Comparison of ENCODE assay signal across 22 cellular contexts in genomic region chr11:2203440-2204259, GRCh38. TPM values are rescaled to one million over a fixed set of nuclear protein-coding genes. Genes with fewer than 3 reads are reported as not detected.
DNase-seq lines count a peak whose midpoint lies in the region; ATAC-seq and TF ChIP-seq lines count a peak whose summit lies in the region.
"Had no signal": no experiment of that assay in that cellular context is flagged by ENCODE, and none has a peak within 500 bp of the region (broad histone marks: within the 10 kb centered on the region; RNA-seq: fewer than 3 reads in every experiment).

No MANE protein-coding gene starts in this region.

- TF ChIP-seq CTCF in right atrium auricular region (IDR thresholded peaks at IDR 0.05) (no peak), body of pancreas (IDR thresholded peaks at IDR 0.05) (no peak), transverse colon (IDR thresholded peaks at IDR 0.05) (no peak)

- in situ Hi-C loops in transverse colon (cut with MboI; ENCODE audit: low pct_ligation_motif_present in 1 of 4, low pct_unique_long_range_greater_than_20kb in 1 of 4, low sequenced_read_pairs in 3 of 4): loop anchor here in 2 of 4 donors (5.0 to 10.0 kb wide), 4 partner anchors 61 to 221 kb away; no protein-coding TSS in a partner anchor

- no peaks in the 10 kb centered on the region for H3K27me3 ChIP-seq in right atrium auricular region
- H3K27me3 ChIP-seq in body of pancreas: no peaks in the 10 kb centered on the region
- no peaks in the 10 kb centered on the region for H3K27me3 ChIP-seq in transverse colon

- 87 to 93% methylated on average over 9 to 19 of the region's 23 CpGs for WGBS in body of pancreas, 2 donors
- WGBS in transverse colon (ENCODE audit: low coverage in 1 of 2), 2 donors: 48% methylated on average over 22 of the region's 23 CpGs; no CpG with 5 or more reads in 1 of the 2 donors

- intact Hi-C loops in cardiac septum (cut with DNase I) (no loop called here), body of pancreas (cut with DNase I) (no loop called here), transverse colon (cut with DNase I; ENCODE audit: low total_unique reads) (no loop called here)

- no peak for ATAC-seq in body of pancreas
- ATAC-seq: activated T-helper 17 cell treated with anti-CD3 and anti-CD28 coated beads, Interleukin-2, amount 50 U/mL, for 72 hours; Panc1 had no signal

- H3K4me1 ChIP-seq in right atrium auricular region (no peaks in the 10 kb centered on the region), body of pancreas (peaks cover 23% of the 10 kb centered on the region), transverse colon (peaks cover 0 to 23% (median 16%) of the 10 kb centered on the region in 4 donors)

- H3K4me3 ChIP-seq in right atrium auricular region: no peak overlapping the region
- H3K4me3 ChIP-seq in body of pancreas: no peak overlapping the region
- H3K4me3 ChIP-seq in transverse colon: no peak overlapping the region

- no peak for TF ChIP-seq POLR2A in body of pancreas (IDR thresholded peaks at IDR 0.05)
- TF ChIP-seq POLR2A in transverse colon (IDR thresholded peaks at IDR 0.05): no peak

- TF ChIP-seq EP300 in transverse colon (IDR thresholded peaks at IDR 0.05; ENCODE audit: low read depth): no peak

- H3K9me3 ChIP-seq in right atrium auricular region (no peaks in the 10 kb centered on the region), body of pancreas (no peaks in the 10 kb centered on the region), transverse colon (no peaks in the 10 kb centered on the region)

- DNase-seq in cardiac septum (ENCODE audit: low spot score) (peak; percentile 66), right atrium auricular region (ENCODE audit: low spot score) (no peak), body of pancreas (peak; percentile 1 to 9 (median 6)), mesenteric fat pad (ENCODE audit: low spot score) (peak; percentile 84), transverse colon (peak; percentile 43), LoVo (ENCODE audit: low spot score) (no peak), GDM1 (lab: John Stamatoyannopoulos, UW) (no peak)
- DNase-seq in stimulated activated CD4-positive, alpha-beta T cell treated with anti-CD3 and anti-CD28 coated beads, Interleukin-4, amount 100 ng/mL, for 1 hour: no peak
- DNase-seq: activated CD4-positive, alpha-beta memory T cell treated with anti-CD3 and anti-CD28 coated beads, Interleukin-2, amount 10 ng/mL, durations not matched to agents 7 days and 5 days; amniotic stem cell; central memory CD4-positive, alpha-beta T cell; COR-L47; EL; naive B cell; NCI-H1436; NCI-H2171 treated with DMSO at 0.1 percent for 48 hours; NCI-H774; SW 1271 had no signal

- no peak overlapping the region for H3K27ac ChIP-seq in right atrium auricular region
- H3K27ac ChIP-seq in body of pancreas: no peak overlapping the region
- H3K27ac ChIP-seq in transverse colon: peak overlapping the region in 2 of 4 donors; percentile 29 to 33

- H3K36me3 ChIP-seq in right atrium auricular region: no peaks in the 10 kb centered on the region
- no peaks in the 10 kb centered on the region for H3K36me3 ChIP-seq in body of pancreas (replicated peaks in 1 of 2; ENCODE audit: insufficient read depth in 1 of 2, low read depth in 2 of 2)
- no peaks in the 10 kb centered on the region for H3K36me3 ChIP-seq in transverse colon

RNA-seq across cellular contexts. Expression of gene TH, which starts 32.0 kb away (rescaled TPM):
- total RNA-seq in cardiac septum (not detected), right atrium auricular region (not detected), body of pancreas (under 1 TPM in 1 of 2 donors, not detected in 1; 0.66 TPM), mesenteric fat pad (not detected), transverse colon (not detected)
- total RNA-seq: activated CD4-positive, alpha-beta memory T cell treated with anti-CD3 and anti-CD28 coated beads, Interleukin-2, amount 10 ng/mL, durations not matched to agents 7 days and 5 days; activated T-helper 17 cell treated with anti-CD3 and anti-CD28 coated beads, Interleukin-2, amount 50 U/mL, for 72 hours; fibroblast of villous mesenchyme; liver had no signal

RNA-seq across cellular contexts. Expression of gene INS, which starts 42.6 kb away (rescaled TPM):
- total RNA-seq in cardiac septum (not detected), right atrium auricular region (not detected), body of pancreas (over 10,000 TPM in 1 of 2 donors, 1,000 to 10,000 TPM in 1; 1,947 to 16,276 TPM), mesenteric fat pad (0.74 TPM), transverse colon (not detected)
- total RNA-seq: activated CD4-positive, alpha-beta memory T cell treated with anti-CD3 and anti-CD28 coated beads, Interleukin-2, amount 10 ng/mL, durations not matched to agents 7 days and 5 days; activated T-helper 17 cell treated with anti-CD3 and anti-CD28 coated beads, Interleukin-2, amount 50 U/mL, for 72 hours; fibroblast of villous mesenchyme had no signal

Comparison
In these comparisons a context has a peak if more than half of its experiments do, and no peak if none do; other contexts are left out.
1. DNase-seq: peak in cardiac septum (single experiment), body of pancreas (4 of 4), mesenteric fat pad (single experiment) and transverse colon (single experiment); none in right atrium auricular region (single experiment), LoVo (single experiment), GDM1 (single experiment) and stimulated activated CD4-positive, alpha-beta T cell treated with anti-CD3 and anti-CD28 coated beads, Interleukin-4, amount 100 ng/mL, for 1 hour (single experiment).
2. RNA of gene INS, which starts 42.6 kb away (total RNA-seq): 1,947 to 16,276 TPM in body of pancreas; 0.74 TPM in mesenteric fat pad (single experiment), not detected in right atrium auricular region, not detected in cardiac septum (single experiment) and not detected in transverse colon; every median in the first group is over 1,000 times any median in the second.